In the genomic region with DNA sequence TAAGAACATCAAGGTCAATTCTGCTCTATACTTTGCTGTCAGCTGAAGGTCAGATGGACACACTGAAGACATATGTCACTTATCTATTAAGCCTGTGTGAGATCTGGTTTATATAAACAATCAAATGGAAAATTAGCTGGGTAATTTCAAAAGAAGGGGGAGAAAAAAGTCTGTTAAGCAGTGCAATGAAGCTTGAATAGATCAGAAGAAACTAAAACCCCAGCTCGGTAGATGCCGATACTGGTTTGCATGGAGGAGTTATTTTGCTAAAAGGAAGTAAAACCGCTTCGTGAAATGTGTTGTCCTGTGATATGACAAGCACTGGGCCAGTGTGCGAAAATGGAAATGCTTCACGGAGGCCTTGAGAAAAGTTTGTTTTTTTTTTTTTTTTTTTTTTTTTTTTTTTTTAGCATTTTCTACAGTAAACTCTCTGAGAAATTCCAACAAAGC, we compare ENCODE assay signal across 8 cellular contexts.
DNase-seq lines count a peak whose midpoint lies in the region; ATAC-seq and TF ChIP-seq lines count a peak whose summit lies in the region.

No MANE protein-coding gene starts in this region.

- peak; percentile 5 for DNase-seq in NCI-H82 treated with DMSO at 0.1 percent for 48 hours (lab: John Stamatoyannopoulos, UW; ENCODE audit: unreplicated experiment)
- peak in 1 of 2 donors; percentile 25 for DNase-seq in heart right ventricle
- no peak for DNase-seq in activated CD8-positive, alpha-beta memory T cell treated with anti-CD3 and anti-CD28 coated beads, Interleukin-2, amount 50 U/mL, for 4 hours
- DNase-seq in NCI-H2227 treated with DMSO at 0.1 percent for 48 hours (lab: John Stamatoyannopoulos, UW) = no peak
- DNase-seq in HFFc6 = no peak
- no peak for DNase-seq in GM23248

- H3K27me3 ChIP-seq in heart right ventricle (no peaks in the 10 kb centered on the region), GM23248 (replicated peaks; ENCODE audit: insufficient read depth) (no peaks in the 10 kb centered on the region)

- H3K9me3 ChIP-seq in heart right ventricle (no peaks in the 10 kb centered on the region), GM23248 (ENCODE audit: low read depth) (no peaks in the 10 kb centered on the region)

- H3K9me3 Mint-ChIP-seq in HFFc6 = no peaks in the 10 kb centered on the region

- peaks cover 11% of the 10 kb centered on the region; the same call in 1 of the 2 replicates for H3K4me1 Mint-ChIP-seq in HFFc6 (ENCODE audit: low read depth)

- no peaks in the 10 kb centered on the region for H3K79me2 ChIP-seq in GM23248 (ENCODE audit: insufficient read depth)

- H3K27ac Mint-ChIP-seq in HFFc6 = no peak overlapping the region

- TF ChIP-seq CTCF in heart right ventricle (IDR thresholded peaks at IDR 0.05) = no peak
- TF ChIP-seq CTCF in HFFc6 (IDR thresholded peaks at IDR 0.05) = no peak

- H3F3A ChIP-seq in GM23248 (ENCODE audit: insufficient read depth) = peaks cover 5% of the 10 kb centered on the region; the same call in 1 of the 2 replicates

- H3K36me3 ChIP-seq in heart right ventricle = peaks cover 0 to 47% (median 0%) of the 10 kb centered on the region in 9 donors
- H3K36me3 ChIP-seq in GM23248 (ENCODE audit: low read depth) = no peaks in the 10 kb centered on the region

- H3K4me2 ChIP-seq in GM23248 (ENCODE audit: unreplicated experiment) = no peak overlapping the region

- H3K9ac ChIP-seq in GM23248 = no peak overlapping the region

- no peaks in the 10 kb centered on the region for H4K20me1 ChIP-seq in GM23248 (ENCODE audit: insufficient read depth)

- no peak overlapping the region for H3K4me3 Mint-ChIP-seq in HFFc6

- in situ Hi-C loops in GM23248 (cut with MboI) = no loop called here

- H3K9me2 ChIP-seq in GM23248 (ENCODE audit: insufficient read depth) = no peaks in the 10 kb centered on the region

- H3K27ac ChIP-seq in heart right ventricle (peak overlapping the region in 9 of 10 donors; percentile 22 to 80 (median 71)), GM23248 (no peak overlapping the region)

- peak; percentile 65 for ATAC-seq in GM18498 (IDR thresholded peaks at IDR 0.05; ENCODE audit: unreplicated experiment)
- peak; percentile 64 for ATAC-seq in HG02610 (IDR thresholded peaks at IDR 0.05; ENCODE audit: unreplicated experiment)
- ATAC-seq in heart right ventricle = peak in 6 of 8 donors; percentile 32 to 59 (median 54)

- 28 to 40% methylated on average over 6 of the region's 6 CpGs for WGBS in heart right ventricle, 2 donors
- 97 to 98% methylated on average over 6 of the region's 6 CpGs for WGBS in GM23248 (ENCODE audit: low coverage in 1 of 2, low lambda C conversion rate in 2 of 2, missing lambda C conversion rate in 2 of 2), 2 experiments

- intact Hi-C loops in heart right ventricle (cut with DNase I) = loop anchor here in 8 of 10 donors (2.0 to 10.0 kb wide), 12 partner anchors 53 to 1671 kb away; a partner anchor contains a TSS

- H3K36me3 Mint-ChIP-seq in HFFc6 (ENCODE audit: low read depth) = no peaks in the 10 kb centered on the region

- H3K4me1 ChIP-seq in heart right ventricle (peaks cover 0 to 75% (median 40%) of the 10 kb centered on the region in 9 donors), GM23248 (ENCODE audit: insufficient read depth) (peaks cover 13% of the 10 kb centered on the region)

- H3K27me3 Mint-ChIP-seq in HFFc6 (ENCODE audit: insufficient read depth) = no peaks in the 10 kb centered on the region

- H3K4me3 ChIP-seq in heart right ventricle (peak overlapping the region in 7 of 10 donors; percentile 2 to 29 (median 25)), GM23248 (no peak overlapping the region)

- H2AFZ ChIP-seq in GM23248 = no peak overlapping the region
